In genomic region chr6:159727717-159728440, GRCh38 we compare ENCODE assay signal across 1 cellular context.
TF ChIP-seq lines count a peak whose summit lies in the region.

No MANE protein-coding gene starts in this region.

TF ChIP-seq in K562, 482 proteins besides CTCF, POLR2A, EP300 and RAD21 (continued from another document and continues in another):
- TF ChIP-seq NR2F6 (CRISPR knock-in tag; IDR thresholded peaks at IDR 0.05) (no peak), MBD2 (IDR thresholded peaks at IDR 0.05; ENCODE audit: borderline replicate concordance, low read depth) (no peak), SRSF1 (IDR thresholded peaks at IDR 0.05; ENCODE audit: low read depth, low read length) (no peak), ZKSCAN8 (CRISPR knock-in tag; IDR thresholded peaks at IDR 0.05) (no peak), SRSF9 (IDR thresholded peaks at IDR 0.05; ENCODE audit: borderline replicate concordance, low read depth, low read length) (no peak), NFE2 (IDR thresholded peaks at IDR 0.05; ENCODE audit: low read depth) (no peak), RAD51 (IDR thresholded peaks at IDR 0.05; ENCODE audit: borderline replicate concordance, low read depth) (no peak), NCOA4 (IDR thresholded peaks at IDR 0.05; ENCODE audit: partially characterized antibody) (no peak), TBP (optimal IDR thresholded peaks at IDR 0.05; ENCODE audit: low read depth, low read length) (no peak), NCOR1 (IDR thresholded peaks at IDR 0.05) (no peak), E2F6 (IDR thresholded peaks at IDR 0.05; ENCODE audit: borderline replicate concordance in 1 of 2, extremely low read depth in 1 of 2, insufficient read depth in 1 of 2, insufficient read length in 1 of 2, low read depth in 1 of 2, low read length in 1 of 2, poor library complexity in 1 of 2, severe bottlenecking in 1 of 2) (peak in 1 of 2 experiments; percentile 66), CBFA2T2 (conservative IDR thresholded peaks at IDR 0.05) (no peak), ZNF282 (CRISPR knock-in tag; IDR thresholded peaks at IDR 0.05) (0 out of 2 replicates have a peak, but pooled peaks have one; percentile 55), ZNF277 (CRISPR knock-in tag; IDR thresholded peaks at IDR 0.05; ENCODE audit: borderline replicate concordance) (no peak), HMBOX1 (IDR thresholded peaks at IDR 0.05) (no peak), RFX7 (CRISPR knock-in tag; IDR thresholded peaks at IDR 0.05) (no peak), EWSR1 (IDR thresholded peaks at IDR 0.05; ENCODE audit: borderline replicate concordance, low read depth, partially characterized antibody) (no peak), ZNF395 (CRISPR knock-in tag; IDR thresholded peaks at IDR 0.05) (no peak; the same call in 1 of the 2 replicates), NUFIP1 (IDR thresholded peaks at IDR 0.05; ENCODE audit: partially characterized antibody) (no peak), ZNF592 (IDR thresholded peaks at IDR 0.05) (no peak), DDX20 (tag; IDR thresholded peaks at IDR 0.05; ENCODE audit: low read depth) (no peak), CBX5 (IDR thresholded peaks at IDR 0.05; ENCODE audit: borderline replicate concordance, low read depth) (no peak), SMARCC2 (IDR thresholded peaks at IDR 0.05; ENCODE audit: low read depth) (no peak), KLF13 (tag; IDR thresholded peaks at IDR 0.05; ENCODE audit: borderline replicate concordance, low read depth) (no peak), ZSCAN29 (IDR thresholded peaks at IDR 0.05) (no peak), CBX2 (IDR thresholded peaks at IDR 0.05; ENCODE audit: insufficient read depth, low read length, poor library complexity, severe bottlenecking) (no peak), OTX1 (CRISPR knock-in tag; IDR thresholded peaks at IDR 0.05) (no peak), U2AF2 (optimal IDR thresholded peaks at IDR 0.05; ENCODE audit: low read depth, low read length) (no peak), ZNF75A (CRISPR knock-in tag; IDR thresholded peaks at IDR 0.05) (no peak), MNT (conservative IDR thresholded peaks at IDR 0.05) (no peak), MTA3 (IDR thresholded peaks at IDR 0.05; ENCODE audit: borderline replicate concordance) (no peak; the same call in 1 of the 2 replicates), PRDM10 (IDR thresholded peaks at IDR 0.05; ENCODE audit: partially characterized antibody) (peak; percentile 53), ELF4 (CRISPR knock-in tag; IDR thresholded peaks at IDR 0.05) (no peak), ZNF316 (IDR thresholded peaks at IDR 0.05) (no peak), KDM5B (IDR thresholded peaks at IDR 0.05; ENCODE audit: insufficient replicate concordance, low read depth, low read length) (no peak), TFAP4 (CRISPR knock-in tag; IDR thresholded peaks at IDR 0.05; ENCODE audit: borderline replicate concordance) (no peak), MXI1 (IDR thresholded peaks at IDR 0.05; ENCODE audit: low read depth, low read length) (no peak), JUNB (CRISPR knock-in tag; conservative IDR thresholded peaks at IDR 0.05) (no peak), POLR2AphosphoS2 (IDR thresholded peaks at IDR 0.05; ENCODE audit: low read length) (no peak), TFE3 (CRISPR knock-in tag; IDR thresholded peaks at IDR 0.05) (no peak), FOSL1 (tag; conservative IDR thresholded peaks at IDR 0.05) (no peak), PKNOX1 (IDR thresholded peaks at IDR 0.05) (no peak), SAFB2 (IDR thresholded peaks at IDR 0.05; ENCODE audit: borderline replicate concordance, low read depth, low read length, severe bottlenecking) (no peak), ZKSCAN3 (CRISPR knock-in tag; IDR thresholded peaks at IDR 0.05) (no peak), ZBTB9 (CRISPR knock-in tag; IDR thresholded peaks at IDR 0.05) (peak; percentile 58; the same call in 1 of the 2 replicates)
